In genomic region chr18:69885841-69886531, GRCh38 we compare ENCODE assay signal across 10 cellular contexts.
A peak's percentile ranks its signal among the peaks of the same experiment; 100 is the strongest.
DNase-seq lines count a peak whose midpoint lies in the region; ATAC-seq and TF ChIP-seq lines count a peak whose summit lies in the region.
"Had no signal": no experiment of that assay in that cellular context is flagged by ENCODE, and none has a peak within 500 bp of the region (broad histone marks: within the 10 kb centered on the region; RNA-seq: fewer than 3 reads in every experiment).

No MANE protein-coding gene starts in this region.

- H3K27ac ChIP-seq in brain microvascular endothelial cell: no peak overlapping the region
- H3K27ac ChIP-seq: left ventricle myocardium inferior had no signal

- no peak for TF ChIP-seq CTCF in mucosa of descending colon (IDR thresholded peaks at IDR 0.05)
- no peak for TF ChIP-seq CTCF in brain microvascular endothelial cell (IDR thresholded peaks at IDR 0.05; ENCODE audit: low read depth, low read length, missing control alignments)

- H3K36me3 ChIP-seq in mucosa of descending colon (ENCODE audit: low read depth) (no peaks in the 10 kb centered on the region), brain microvascular endothelial cell (replicated peaks) (no peaks in the 10 kb centered on the region)
- H3K36me3 ChIP-seq: left ventricle myocardium inferior had no signal

- no peaks in the 10 kb centered on the region for H3K27me3 ChIP-seq in brain microvascular endothelial cell (replicated peaks)

- ATAC-seq in GM18861 (IDR thresholded peaks at IDR 0.05; ENCODE audit: unreplicated experiment) (peak; percentile 88), GM21723 (IDR thresholded peaks at IDR 0.05; ENCODE audit: unreplicated experiment) (peak; percentile 78), HG03571 (IDR thresholded peaks at IDR 0.05; ENCODE audit: unreplicated experiment) (peak; percentile 88), mucosa of descending colon (peak; percentile 60)
- ATAC-seq: HCT116 had no signal

- in situ Hi-C loops in brain microvascular endothelial cell (cut with HindIII; ENCODE audit: low pct_ligation_motif_present, low sequenced_read_pairs): no loop called here

- H3K4me3 ChIP-seq in mucosa of descending colon (no peak overlapping the region), brain microvascular endothelial cell (ENCODE audit: low read depth, low read length) (no peak overlapping the region)
- H3K4me3 ChIP-seq: left ventricle myocardium inferior had no signal

- intact Hi-C loops in mucosa of descending colon (cut with DNase I, micrococcal nuclease) (no loop called here), head of caudate nucleus (cut with DNase I) (no loop called here)

- DNase-seq in mucosa of descending colon (no peak), brain microvascular endothelial cell (no peak), NCI-H1092 (lab: John Stamatoyannopoulos, UW) (no peak), LoVo (ENCODE audit: low spot score) (no peak), head of caudate nucleus (no peak)
- DNase-seq: left ventricle myocardium inferior had no signal

- no peaks in the 10 kb centered on the region for H3K4me1 ChIP-seq in mucosa of descending colon (ENCODE audit: low read depth)

- H3K9me3 ChIP-seq in mucosa of descending colon: no peaks in the 10 kb centered on the region
- H3K9me3 ChIP-seq: left ventricle myocardium inferior had no signal
